ENCODE assay signal across 20 cellular contexts in the genomic region with DNA sequence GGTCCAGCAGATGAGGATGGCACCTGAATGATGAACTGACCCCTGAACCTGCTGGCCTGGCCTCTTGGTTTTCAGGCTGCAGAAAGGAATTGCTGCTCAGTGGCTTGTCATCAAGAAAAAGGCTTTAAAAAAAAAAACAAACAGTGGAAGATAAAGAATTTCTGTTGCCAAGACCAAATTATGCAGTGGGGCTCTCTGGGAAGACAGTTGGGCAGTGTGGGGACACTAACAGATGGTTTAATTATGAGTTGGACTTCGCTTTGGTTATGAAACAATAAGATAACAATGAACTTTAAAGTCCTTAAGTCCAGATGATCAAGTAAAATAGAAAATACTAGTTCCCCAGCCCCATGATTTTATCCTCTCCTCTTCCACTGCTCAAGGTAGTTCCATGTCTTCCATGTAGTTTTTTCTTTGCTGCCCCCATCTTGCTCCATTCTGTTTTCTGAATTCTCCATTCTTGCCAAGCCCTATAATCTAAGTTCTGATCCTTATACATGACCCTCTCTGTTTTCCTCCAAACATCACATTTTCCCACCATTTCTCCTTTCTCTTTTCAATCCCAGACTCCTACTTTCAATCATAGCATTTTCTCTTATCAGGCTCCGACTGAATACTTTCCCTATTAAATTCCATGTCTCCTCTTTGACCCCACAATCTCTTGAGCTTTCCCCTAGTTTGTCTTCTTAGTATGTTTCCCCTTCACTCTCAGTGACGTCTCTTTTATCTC. TPM values are rescaled to one million over a fixed set of nuclear protein-coding genes. Genes with fewer than 3 reads are reported as not detected.
DNase-seq lines count a peak whose midpoint lies in the region; ATAC-seq and TF ChIP-seq lines count a peak whose summit lies in the region.
"Had no signal": no experiment of that assay in that cellular context is flagged by ENCODE, and none has a peak within 500 bp of the region (broad histone marks: within the 10 kb centered on the region; RNA-seq: fewer than 3 reads in every experiment).

No MANE protein-coding gene starts in this region.

- no peak overlapping the region for H3K4me2 ChIP-seq in neuronal stem cell (ENCODE audit: insufficient read depth, low read length, poor library complexity, severe bottlenecking)
- H3K4me2 ChIP-seq: SK-N-SH had no signal

- ATAC-seq in HG02981 (IDR thresholded peaks at IDR 0.05; ENCODE audit: unreplicated experiment): no peak
- ATAC-seq: GM12878, Panc1 had no signal

- CTCF ChIA-PET in HEK293 (lab: Yijun Ruan, JAX): no interaction called here

- intact Hi-C loops in CD14-positive monocyte (cut with micrococcal nuclease): no loop called here

- peak overlapping the region; percentile 31 for H2AFZ ChIP-seq in ACC112 (ENCODE audit: low read length, unreplicated experiment)
- H2AFZ ChIP-seq in neuronal stem cell (ENCODE audit: low read length): peak overlapping the region; percentile 16

- no peak overlapping the region for H3K4me3 ChIP-seq in ACC112 (ENCODE audit: low read depth, low read length)
- H3K4me3 ChIP-seq in HEK293 (ENCODE audit: low read depth, low read length): no peak overlapping the region
- no peak overlapping the region for H3K4me3 ChIP-seq in neuronal stem cell (ENCODE audit: low read length in 2 of 2)
- H3K4me3 ChIP-seq in effector memory CD4-positive, alpha-beta T cell (ENCODE audit: insufficient read depth, low read depth, low read length, poor library complexity, severe bottlenecking): no peak overlapping the region
- H3K4me3 ChIP-seq: GM12878 had no signal

- WGBS in neuronal stem cell (ENCODE audit: extremely low coverage in 2 of 2, insufficient read length in 2 of 2, insufficient replicate concordance in 1 of 2), 2 donors: no CpG with 5 or more reads among the region's 3 CpGs

- TF ChIP-seq CTCF in HEK293 (tag by site-specific recombination; IDR thresholded peaks at IDR 0.05): no peak
- no peak for TF ChIP-seq CTCF in CD14-positive monocyte (IDR thresholded peaks at IDR 0.05)

- H3K18ac ChIP-seq in neuronal stem cell (ENCODE audit: low read length): no peak overlapping the region

- peaks cover 0 to 7% (median 2%) of the 10 kb centered on the region in 7 donors for H3K9me3 Mint-ChIP-seq in CD14-positive monocyte

- no peak overlapping the region for H2BK12ac ChIP-seq in neuronal stem cell (ENCODE audit: low read length)

- no peak overlapping the region for H3K9ac ChIP-seq in neuronal stem cell (ENCODE audit: low read depth, low read length, poor library complexity)
- H3K9ac ChIP-seq: SK-N-SH had no signal

- no peak overlapping the region for H2AK5ac ChIP-seq in neuronal stem cell (ENCODE audit: low read depth, low read length)

- H3K9me3 ChIP-seq in HEK293 (ENCODE audit: control insufficient read depth, insufficient read depth, low read depth, low read length): no peaks in the 10 kb centered on the region
- no peaks in the 10 kb centered on the region for H3K9me3 ChIP-seq in neuronal stem cell (replicated peaks in 1 of 2; ENCODE audit: control insufficient read depth in 2 of 2, insufficient read depth in 1 of 2, low read depth in 1 of 2, low read length in 2 of 2)
- H3K9me3 ChIP-seq in effector memory CD4-positive, alpha-beta T cell (ENCODE audit: control insufficient read depth, low read length): no peaks in the 10 kb centered on the region
- H3K9me3 ChIP-seq: BE2C, SK-N-SH had no signal

- no peaks in the 10 kb centered on the region for H3K79me1 ChIP-seq in neuronal stem cell (ENCODE audit: low read depth, low read length)

- H3K4me1 Mint-ChIP-seq in CD14-positive monocyte: no peaks in the 10 kb centered on the region
- H3K4me1 Mint-ChIP-seq: CD4-positive, CD25-positive, alpha-beta regulatory T cell had no signal

- H3K27me3 ChIP-seq in ACC112 (ENCODE audit: insufficient read depth, low read length): no peaks in the 10 kb centered on the region
- no peaks in the 10 kb centered on the region for H3K27me3 ChIP-seq in neuronal stem cell (ENCODE audit: control insufficient read depth in 3 of 3, insufficient read depth in 3 of 3, low read depth in 1 of 3, low read length in 3 of 3)
- H3K27me3 ChIP-seq in effector memory CD4-positive, alpha-beta T cell (replicated peaks; ENCODE audit: control insufficient read depth, insufficient read depth, low read length, poor library complexity, severe bottlenecking): no peaks in the 10 kb centered on the region
- H3K27me3 ChIP-seq: BE2C had no signal

- H3K27me3 Mint-ChIP-seq in CD14-positive monocyte (ENCODE audit: low read depth in 3 of 3): peaks cover 0 to 2% (median 1%) of the 10 kb centered on the region in 3 donors
- H3K27me3 Mint-ChIP-seq: CD4-positive, CD25-positive, alpha-beta regulatory T cell had no signal

- H2BK5ac ChIP-seq in neuronal stem cell (ENCODE audit: low read length): no peak overlapping the region

- H3K14ac ChIP-seq in neuronal stem cell (ENCODE audit: low read length): no peak overlapping the region

- DNase-seq in caudate nucleus (lab: John Stamatoyannopoulos, UW) (peak in 1 of 61 donors; percentile 44), neuronal stem cell (ENCODE audit: low spot score) (no peak), GF-D8 (lab: John Stamatoyannopoulos, UW) (no peak), CD14-positive monocyte (ENCODE audit: low spot score) (no peak)
- no peak for DNase-seq in effector memory CD4-positive, alpha-beta T cell
- DNase-seq: BE2C; CD4-positive, CD25-positive, alpha-beta regulatory T cell; NCI-H1105; NCI-H146; NCI-H2029; NCI-H2227 treated with DMSO at 0.1 percent for 48 hours; NCI-H510A; NCI-H748 treated with DMSO at 0.1 percent for 48 hours; SIG-M5; SK-N-SH had no signal

- H3K4me1 ChIP-seq in ACC112 (ENCODE audit: control insufficient read depth, insufficient read depth, low read length, unreplicated experiment) (peaks cover 8% of the 10 kb centered on the region), HEK293 (ENCODE audit: control insufficient read depth, insufficient read depth, low read length) (no peaks in the 10 kb centered on the region), neuronal stem cell (ENCODE audit: control insufficient read depth in 2 of 2, insufficient read depth in 1 of 2, low read depth in 1 of 2, low read length in 2 of 2) (peaks cover 0 to 10% of the 10 kb centered on the region in 2 donors)
- H3K4me1 ChIP-seq in effector memory CD4-positive, alpha-beta T cell (ENCODE audit: control insufficient read depth, insufficient read depth, low read length, poor library complexity, severe bottlenecking): no peaks in the 10 kb centered on the region

- no peak overlapping the region for H3K23ac ChIP-seq in neuronal stem cell (ENCODE audit: low read depth, low read length, poor library complexity)

- POLR2A ChIA-PET in HEK293 (lab: Yijun Ruan, JAX): no interaction called here

- no peak overlapping the region for H3K4ac ChIP-seq in neuronal stem cell (ENCODE audit: low read length)

- H3K4me3 Mint-ChIP-seq in CD14-positive monocyte: no peak overlapping the region
- H3K4me3 Mint-ChIP-seq: CD4-positive, CD25-positive, alpha-beta regulatory T cell had no signal

- H3K27ac ChIP-seq in ACC112 (ENCODE audit: low read depth, low read length) (no peak overlapping the region), HEK293 (ENCODE audit: extremely low read depth, low read depth, low read length) (no peak overlapping the region), caudate nucleus (ENCODE audit: low read depth, low read length) (peak overlapping the region; percentile 4), neuronal stem cell (replicated peaks; ENCODE audit: low read length) (no peak overlapping the region)
- H3K27ac ChIP-seq in effector memory CD4-positive, alpha-beta T cell (ENCODE audit: insufficient read depth, low read length, poor library complexity, severe bottlenecking): no peak overlapping the region

- H2BK15ac ChIP-seq in neuronal stem cell (ENCODE audit: low read length): no peak overlapping the region

- H4K8ac ChIP-seq in neuronal stem cell (ENCODE audit: low read depth, low read length): no peak overlapping the region

- no peak overlapping the region for H3K27ac Mint-ChIP-seq in CD14-positive monocyte
- H3K27ac Mint-ChIP-seq: CD4-positive, CD25-positive, alpha-beta regulatory T cell had no signal

- H3K36me3 ChIP-seq in ACC112 (ENCODE audit: insufficient read depth, low read length) (no peaks in the 10 kb centered on the region), HEK293 (ENCODE audit: control insufficient read depth in 2 of 2, insufficient read depth in 1 of 2, low read length in 2 of 2) (no peaks in the 10 kb centered on the region), neuronal stem cell (replicated peaks in 1 of 2; ENCODE audit: control insufficient read depth in 2 of 2, insufficient read depth in 2 of 2, low read length in 2 of 2) (no peaks in the 10 kb centered on the region)
- H3K36me3 ChIP-seq in effector memory CD4-positive, alpha-beta T cell (ENCODE audit: control insufficient read depth, insufficient read depth, low read length): no peaks in the 10 kb centered on the region
- H3K36me3 ChIP-seq: BE2C had no signal

- H3K36me3 Mint-ChIP-seq in CD14-positive monocyte: no peaks in the 10 kb centered on the region
- H3K36me3 Mint-ChIP-seq: CD4-positive, CD25-positive, alpha-beta regulatory T cell had no signal

- H4K91ac ChIP-seq in neuronal stem cell (ENCODE audit: low read depth, low read length, poor library complexity): no peak overlapping the region

- H2BK120ac ChIP-seq in neuronal stem cell (ENCODE audit: low read depth, low read length): no peak overlapping the region

- H3K79me2 ChIP-seq in ACC112 (ENCODE audit: control insufficient read depth, insufficient read depth, low read length, unreplicated experiment): no peaks in the 10 kb centered on the region

TF ChIP-seq in HEK293, 187 proteins besides CTCF, POLR2A, EP300 and RAD21 (continues in another document):
- peak; percentile 88 for TF ChIP-seq PRDM1 (tag by site-specific recombination; IDR thresholded peaks at IDR 0.05)

RNA-seq across cellular contexts. Expression of a gene that starts 52.6 kb away (rescaled TPM):
- polyA plus RNA-seq in neuronal stem cell (2013, experiment 1 of 2): 57.1 TPM
- 57.8 TPM for polyA plus RNA-seq in neuronal stem cell (2013, experiment 2 of 2)
- not detected for polyA plus RNA-seq in CD14-positive monocyte
